ENCODE assay signal across 24 cellular contexts in genomic region chr4:105822061-105822460, GRCh38.
"Had no signal": no experiment of that assay in that cellular context is flagged by ENCODE, and none has a peak within 500 bp of the region (broad histone marks: within the 10 kb centered on the region; RNA-seq: fewer than 3 reads in every experiment).

No MANE protein-coding gene starts in this region.

- ATAC-seq: esophagus mucosa; gastrocnemius medialis; heart right ventricle; left cardiac atrium; left lung; left ventricle myocardium superior; lower lobe of right lung; mucosa of descending colon; naive thymus-derived CD8-positive, alpha-beta T cell had no signal

- H3K4me3 ChIP-seq: colonic mucosa, dorsolateral prefrontal cortex, esophagus squamous epithelium, gastrocnemius medialis, heart right ventricle, left lung, lower lobe of right lung, mucosa of descending colon had no signal

- H3K4me1 ChIP-seq: colonic mucosa, esophagus squamous epithelium, left lung, lower lobe of right lung had no signal

- H3K9me3 ChIP-seq: colonic mucosa, esophagus squamous epithelium, gastrocnemius medialis, heart right ventricle, left lung, lower lobe of right lung, mucosa of descending colon had no signal

- DNase-seq: colonic mucosa; cortex of kidney; dermis blood vessel endothelial cell; dorsolateral prefrontal cortex; effector CD4-positive, alpha-beta T cell; effector memory CD4-positive, alpha-beta T cell; erythroblast; esophagus squamous epithelium; foreskin fibroblast; foreskin melanocyte; gastrocnemius medialis; glutamatergic neuron; head of caudate nucleus; heart right ventricle; hippocampal formation; left cardiac atrium; left lung; left ventricle myocardium superior; lower lobe of right lung; mesenchymal stem cell; mucosa of descending colon; naive B cell; naive thymus-derived CD8-positive, alpha-beta T cell had no signal

- H3K27me3 ChIP-seq: colonic mucosa, dorsolateral prefrontal cortex, esophagus squamous epithelium, gastrocnemius medialis, heart right ventricle, left lung had no signal

- H3K36me3 ChIP-seq: colonic mucosa, gastrocnemius medialis, left lung, lower lobe of right lung had no signal
